Comparison of ENCODE assay signal across 1 cellular context in genomic region chr20:45012682-45013302, GRCh38.
TF ChIP-seq lines count a peak whose summit lies in the region.

No MANE protein-coding gene starts in this region.

TF ChIP-seq in HepG2, 621 proteins besides CTCF, POLR2A, EP300 and RAD21 (continued from another document):
- TF ChIP-seq CREM (IDR thresholded peaks at IDR 0.05): no peak
- no peak for TF ChIP-seq CREM (CRISPR knock-in tag; IDR thresholded peaks at IDR 0.05)
- no peak for TF ChIP-seq ZNF609 (CRISPR knock-in tag; IDR thresholded peaks at IDR 0.05; ENCODE audit: borderline replicate concordance)
- no peak for TF ChIP-seq NFYC (CRISPR knock-in tag; IDR thresholded peaks at IDR 0.05)
- no peak for TF ChIP-seq GABPB1 (CRISPR knock-in tag; IDR thresholded peaks at IDR 0.05)
- TF ChIP-seq RBFOX2 (IDR thresholded peaks at IDR 0.05; ENCODE audit: low read depth, low read length): no peak
- no peak for TF ChIP-seq GPBP1L1 (CRISPR knock-in tag; IDR thresholded peaks at IDR 0.05)
- TF ChIP-seq HMGXB3 (CRISPR knock-in tag; IDR thresholded peaks at IDR 0.05; ENCODE audit: borderline replicate concordance): no peak
- no peak for TF ChIP-seq ZNF780A (CRISPR knock-in tag; IDR thresholded peaks at IDR 0.05)
